34 cellular contexts compared by ENCODE assay signal in the genomic region with DNA sequence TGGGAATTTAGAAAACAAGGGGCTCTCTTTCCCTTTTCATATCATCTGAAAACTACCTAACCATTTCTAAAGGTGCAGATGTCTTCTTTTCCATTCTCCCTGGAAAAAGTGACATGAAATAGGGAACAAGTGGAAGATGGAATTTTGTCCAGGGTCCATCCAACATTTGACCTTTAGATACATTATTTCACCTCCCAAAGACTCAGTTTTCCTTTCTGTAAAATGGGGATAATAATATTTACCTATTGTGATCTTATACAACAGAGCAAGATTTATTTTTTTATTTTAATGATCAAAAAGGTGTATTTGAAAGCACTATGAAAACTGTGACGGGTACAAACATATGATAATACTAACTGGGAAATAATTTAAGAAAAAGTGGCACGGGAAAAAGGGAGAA.
"Had no signal": no experiment of that assay in that cellular context is flagged by ENCODE, and none has a peak within 500 bp of the region (broad histone marks: within the 10 kb centered on the region; RNA-seq: fewer than 3 reads in every experiment).

No MANE protein-coding gene starts in this region.

- H3K9me3 ChIP-seq: MG63 had no signal

- H3K4me3 ChIP-seq: MG63 had no signal

- DNase-seq: Karpas-422, Kasumi-1, MG63, MM.1S, MV-4-11, NCI-H1048, NCI-H1092, NCI-H1092 treated with DMSO at 0.1 percent for 48 hours, NCI-H1105, NCI-H1105 treated with DMSO at 0.1 percent for 48 hours, NCI-H1417, NCI-H1417 treated with DMSO at 0.1 percent for 48 hours, NCI-H1436, NCI-H1436 treated with DMSO at 0.1 percent for 48 hours, NCI-H146, NCI-H1694, NCI-H1694 treated with DMSO at 0.1 percent for 48 hours, NCI-H187, NCI-H187 treated with DMSO at 0.1 percent for 48 hours, NCI-H1930, NCI-H2029, NCI-H2029 treated with DMSO at 0.1 percent for 48 hours, NCI-H2081, NCI-H2081 treated with DMSO at 0.1 percent for 48 hours, NCI-H2107, NCI-H2171, NCI-H2171 treated with DMSO at 0.1 percent for 48 hours, NCI-H2227 treated with DMSO at 0.1 percent for 48 hours, NCI-H226, NCI-H345, NCI-H446, NCI-H446 treated with DMSO at 0.1 percent for 48 hours, NCI-H510A, NCI-H510A treated with DMSO at 0.1 percent for 48 hours had no signal

- H3K27me3 ChIP-seq: MG63 had no signal

- H3K36me3 ChIP-seq: MG63 had no signal
